Comparison of ENCODE assay signal across 8 cellular contexts in the genomic region with DNA sequence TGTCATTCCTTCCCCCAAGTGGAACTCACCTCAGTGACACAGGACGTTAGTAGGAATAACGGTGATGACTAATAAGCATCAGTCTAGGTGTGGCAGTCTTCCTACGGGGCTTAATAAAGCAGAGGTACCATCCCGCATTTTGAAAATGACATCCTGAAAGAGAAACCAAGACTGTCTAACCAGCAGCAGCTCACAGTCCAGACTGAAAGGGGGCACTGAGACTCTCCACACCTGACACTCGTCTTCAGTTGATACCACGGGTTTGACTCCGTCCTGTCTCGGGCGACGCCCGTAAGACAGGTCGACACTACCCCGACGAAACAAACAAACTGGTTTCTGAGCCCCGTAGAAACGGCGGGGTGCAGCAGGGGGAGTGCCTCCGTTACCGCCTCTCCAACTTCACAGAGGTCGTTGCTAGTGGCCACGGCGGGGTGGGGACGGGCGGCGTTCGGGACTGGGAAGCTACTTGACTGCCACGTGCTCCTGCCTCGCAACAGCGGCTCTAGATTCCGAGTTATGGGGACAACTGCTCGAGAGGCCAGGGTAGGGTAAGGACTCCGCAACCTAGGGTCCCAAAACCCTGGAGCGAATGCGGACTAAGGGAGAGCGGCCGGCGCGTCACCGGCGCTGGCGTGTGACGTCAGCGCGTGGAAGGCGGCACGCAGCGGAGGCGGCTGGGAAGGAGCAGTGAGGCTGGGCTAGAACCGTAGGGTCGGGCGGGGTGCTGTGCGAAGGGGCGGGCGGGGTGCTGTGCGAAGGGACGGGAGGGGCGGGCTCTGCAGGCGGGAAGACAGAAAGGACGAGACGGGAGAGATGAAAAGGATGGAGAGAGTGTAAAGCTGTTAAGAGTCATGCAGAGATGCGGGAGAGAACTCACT. TPM values are rescaled to one million over a fixed set of nuclear protein-coding genes. Genes with fewer than 3 reads are reported as not detected.
DNase-seq lines count a peak whose midpoint lies in the region; ATAC-seq and TF ChIP-seq lines count a peak whose summit lies in the region.

A gene with protein sequence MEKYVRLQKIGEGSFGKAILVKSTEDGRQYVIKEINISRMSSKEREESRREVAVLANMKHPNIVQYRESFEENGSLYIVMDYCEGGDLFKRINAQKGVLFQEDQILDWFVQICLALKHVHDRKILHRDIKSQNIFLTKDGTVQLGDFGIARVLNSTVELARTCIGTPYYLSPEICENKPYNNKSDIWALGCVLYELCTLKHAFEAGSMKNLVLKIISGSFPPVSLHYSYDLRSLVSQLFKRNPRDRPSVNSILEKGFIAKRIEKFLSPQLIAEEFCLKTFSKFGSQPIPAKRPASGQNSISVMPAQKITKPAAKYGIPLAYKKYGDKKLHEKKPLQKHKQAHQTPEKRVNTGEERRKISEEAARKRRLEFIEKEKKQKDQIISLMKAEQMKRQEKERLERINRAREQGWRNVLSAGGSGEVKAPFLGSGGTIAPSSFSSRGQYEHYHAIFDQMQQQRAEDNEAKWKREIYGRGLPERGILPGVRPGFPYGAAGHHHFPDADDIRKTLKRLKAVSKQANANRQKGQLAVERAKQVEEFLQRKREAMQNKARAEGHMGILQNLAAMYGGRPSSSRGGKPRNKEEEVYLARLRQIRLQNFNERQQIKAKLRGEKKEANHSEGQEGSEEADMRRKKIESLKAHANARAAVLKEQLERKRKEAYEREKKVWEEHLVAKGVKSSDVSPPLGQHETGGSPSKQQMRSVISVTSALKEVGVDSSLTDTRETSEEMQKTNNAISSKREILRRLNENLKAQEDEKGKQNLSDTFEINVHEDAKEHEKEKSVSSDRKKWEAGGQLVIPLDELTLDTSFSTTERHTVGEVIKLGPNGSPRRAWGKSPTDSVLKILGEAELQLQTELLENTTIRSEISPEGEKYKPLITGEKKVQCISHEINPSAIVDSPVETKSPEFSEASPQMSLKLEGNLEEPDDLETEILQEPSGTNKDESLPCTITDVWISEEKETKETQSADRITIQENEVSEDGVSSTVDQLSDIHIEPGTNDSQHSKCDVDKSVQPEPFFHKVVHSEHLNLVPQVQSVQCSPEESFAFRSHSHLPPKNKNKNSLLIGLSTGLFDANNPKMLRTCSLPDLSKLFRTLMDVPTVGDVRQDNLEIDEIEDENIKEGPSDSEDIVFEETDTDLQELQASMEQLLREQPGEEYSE (N-terminal part only) (minus strand): TSS at position 593 of the 878 bp plus-strand sequence. CDS start 9,953 bp downstream, outside the sequence.

- intact Hi-C loops in right cardiac atrium (cut with DNase I) (no loop called here), uterus (cut with DNase I; ENCODE audit: low total_unique reads) (loop anchor here (10.0 kb wide), 1 partner anchor 413 kb away; a partner anchor contains a TSS)

- peak within 1 kb of the TSS; percentile 99 for H3K27ac Mint-ChIP-seq in T-helper 17 cell

- peak within 1 kb of the TSS; percentile 98 for H3K4me3 Mint-ChIP-seq in T-helper 17 cell

- TF ChIP-seq CTCF in uterus (IDR thresholded peaks at IDR 0.05): peak in 1 of 4 experiments; percentile 17

- H3K4me1 ChIP-seq in right cardiac atrium (ENCODE audit: control insufficient read depth, insufficient read depth, low read length) (no peaks in the 10 kb centered on the region), uterus (peaks cover 0 to 8% of the 10 kb centered on the region in 2 donors)

- peak within 1 kb of the TSS; percentile 60 for H3K4me3 ChIP-seq in right cardiac atrium (ENCODE audit: low read length)
- peak within 1 kb of the TSS; percentile 85 to 94 for H3K4me3 ChIP-seq in uterus

- WGBS in right cardiac atrium: under 1% methylated on average over 61 of the region's 61 CpGs

- peak; percentile 88 for ATAC-seq in GM18499 (IDR thresholded peaks at IDR 0.05; ENCODE audit: insufficient read depth, unreplicated experiment)
- ATAC-seq in HG02938 (IDR thresholded peaks at IDR 0.05; ENCODE audit: unreplicated experiment): peak; percentile 89
- peak; percentile 87 for ATAC-seq in T-helper 17 cell
- ATAC-seq in right cardiac atrium: peak; percentile 99

- peak; percentile 49 to 78 for DNase-seq in NCI-H187 (lab: John Stamatoyannopoulos, UW)
- peak; percentile 74 to 86 (median 80) for DNase-seq in T-helper 17 cell
- DNase-seq in amygdala (lab: John Stamatoyannopoulos, UW): peak; percentile 14 to 94 (median 82)
- DNase-seq in right cardiac atrium: peak; percentile 92 to 96 (median 96)
- DNase-seq in putamen (ENCODE audit: low spot score): peak; percentile 92
- DNase-seq in uterus: peak; percentile 85

- TF ChIP-seq POLR2A in uterus (IDR thresholded peaks at IDR 0.05): peak; percentile 79 to 90

- no peaks in the 10 kb centered on the region for H3K36me3 ChIP-seq in uterus

- H3K27me3 ChIP-seq in right cardiac atrium (ENCODE audit: control insufficient read depth, insufficient read depth) (no peaks in the 10 kb centered on the region), uterus (no peaks in the 10 kb centered on the region)

- H3K27ac ChIP-seq in right cardiac atrium (ENCODE audit: low read length) (peak within 1 kb of the TSS; percentile 76), uterus (peak within 1 kb of the TSS; percentile 89 to 96)

- peaks cover 17% of the 10 kb centered on the region for H3K4me1 Mint-ChIP-seq in T-helper 17 cell

- H3K9me3 ChIP-seq in T-helper 17 cell (ENCODE audit: control insufficient read depth, low read length, poor library complexity, severe bottlenecking) (no peaks in the 10 kb centered on the region), right cardiac atrium (ENCODE audit: control insufficient read depth, low read length) (no peaks in the 10 kb centered on the region), uterus (no peaks in the 10 kb centered on the region)

- H3K27me3 Mint-ChIP-seq in T-helper 17 cell: no peaks in the 10 kb centered on the region

- H3K36me3 Mint-ChIP-seq in T-helper 17 cell (ENCODE audit: low read depth): no peaks in the 10 kb centered on the region

RNA-seq across cellular contexts. Expression of the gene that starts here (rescaled TPM):
- 10 to 100 TPM; 11.8 to 13.5 TPM for total RNA-seq in T-helper 17 cell
- total RNA-seq in right cardiac atrium: 10 to 100 TPM; 13.6 to 16.9 (median 15.2) TPM
- polyA plus RNA-seq in right cardiac atrium: 5.5 TPM
- 10 to 100 TPM; 18.8 to 33.8 (median 25.0) TPM for total RNA-seq in uterus

Comparison
In these comparisons a context has a peak if more than half of its experiments do, and no peak if none do; other contexts are left out.
1. Peak in every context shown above with its lines: DNase-seq, ATAC-seq, H3K4me3 ChIP-seq and H3K27ac ChIP-seq.